ENCODE assay signal across 10 cellular contexts in the genomic region with DNA sequence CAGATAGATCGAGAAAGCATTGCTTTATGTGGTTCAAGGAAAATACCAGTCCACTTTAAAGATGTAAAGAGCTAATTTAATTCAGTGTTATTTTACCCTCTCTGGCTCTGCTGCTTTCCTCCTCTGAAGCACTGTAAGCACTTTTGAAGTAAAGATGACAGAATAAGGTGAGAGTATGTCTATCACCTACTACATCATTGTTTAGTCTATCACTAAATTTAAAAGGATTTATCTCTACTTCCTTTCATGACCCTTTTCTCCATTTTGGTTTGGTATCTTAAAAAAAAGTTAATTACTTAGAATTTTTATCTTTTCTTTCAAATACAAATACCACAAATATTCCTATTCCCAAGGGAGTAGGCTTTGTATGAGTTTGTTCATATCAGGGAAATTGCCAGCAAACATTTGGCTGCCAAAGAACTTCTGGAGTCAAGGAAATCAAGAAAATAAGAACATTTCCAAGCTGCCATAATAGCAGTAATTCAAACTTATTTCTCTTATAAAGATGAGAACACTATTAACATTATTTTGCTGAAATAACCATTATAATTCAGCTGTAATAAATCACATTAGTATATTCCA.
DNase-seq lines count a peak whose midpoint lies in the region; FAIRE-seq lines count a peak whose summit lies in the region.
"Had no signal": no experiment of that assay in that cellular context is flagged by ENCODE, and none has a peak within 500 bp of the region (broad histone marks: within the 10 kb centered on the region; RNA-seq: fewer than 3 reads in every experiment).

No MANE protein-coding gene starts in this region.

- no peak overlapping the region for H2BK12ac ChIP-seq in trophoblast cell (ENCODE audit: low read length)

- H3K79me2 ChIP-seq in trophoblast cell (ENCODE audit: control insufficient read depth, insufficient read depth, low read length, poor library complexity), result peaks cover 1% of the 10 kb centered on the region

- no peak overlapping the region for H4K12ac ChIP-seq in trophoblast cell (ENCODE audit: low read depth, low read length)

- H3K4me3 ChIP-seq in SJCRH30, result peak overlapping the region; percentile 20
- peak overlapping the region; percentile 22 for H3K4me3 ChIP-seq in skeletal muscle satellite cell (ENCODE audit: low read length)
- H3K4me3 ChIP-seq in trophoblast cell (ENCODE audit: low read depth, low read length), result no peak overlapping the region

- no peak overlapping the region for H4K8ac ChIP-seq in trophoblast cell (ENCODE audit: low read depth, low read length)

- H3K27me3 ChIP-seq in SJCRH30, result no peaks in the 10 kb centered on the region
- H3K27me3 ChIP-seq in skeletal muscle satellite cell (ENCODE audit: control insufficient read depth, insufficient read depth, low read length), result no peaks in the 10 kb centered on the region
- no peaks in the 10 kb centered on the region for H3K27me3 ChIP-seq in trophoblast cell (ENCODE audit: insufficient read depth, low read length)

- H3K4ac ChIP-seq in trophoblast cell (ENCODE audit: low read depth, low read length), result no peak overlapping the region

- no peak overlapping the region for H3K14ac ChIP-seq in trophoblast cell (ENCODE audit: low read length)

- DNase-seq in GM04503 (ENCODE audit: low read depth), result peak; percentile 65
- peak in 1 of 2 experiments; percentile 50 for DNase-seq in SJCRH30
- DNase-seq in fibroblast of peridontal ligament (ENCODE audit: extremely low read depth), result peak; percentile 95
- DNase-seq in trophoblast cell, result no peak
- no peak for DNase-seq in urothelium cell line (ENCODE audit: low spot score)
- no peak for DNase-seq in glomerular visceral epithelial cell (ENCODE audit: extremely low spot score)
- no peak for DNase-seq in NCI-H1048 (lab: John Stamatoyannopoulos, UW)
- DNase-seq: activated CD4-positive, alpha-beta T cell treated with anti-CD3 and anti-CD28 coated beads, Interleukin-2, amount 50 U/mL, for 48 hours; stimulated activated CD4-positive, alpha-beta T cell treated with anti-CD3 and anti-CD28 coated beads, Interleukin-2, amount 100 ng/mL, for 48 hours had no signal

- H3K4me1 ChIP-seq in SJCRH30, result peaks cover 47% of the 10 kb centered on the region
- peaks cover 48% of the 10 kb centered on the region for H3K4me1 ChIP-seq in skeletal muscle satellite cell (ENCODE audit: control insufficient read depth, insufficient read depth, low read length)
- peaks cover 0 to 11% of the 10 kb centered on the region in 2 experiments for H3K4me1 ChIP-seq in trophoblast cell (ENCODE audit: control insufficient read depth in 1 of 2, insufficient read depth in 2 of 2, low read length in 2 of 2)

- no peak overlapping the region for H2AFZ ChIP-seq in trophoblast cell (ENCODE audit: insufficient read depth, low read length, poor library complexity)

- WGBS in trophoblast cell (ENCODE audit: extremely low coverage, insufficient coverage, insufficient read length), result no CpG with 5 or more reads among the region's 1 CpG

- no peak for FAIRE-seq in urothelium cell line (lab: Jason Lieb, UNC)

- no peak overlapping the region for H3K18ac ChIP-seq in trophoblast cell (ENCODE audit: low read length)

- H3K4me2 ChIP-seq in skeletal muscle satellite cell (ENCODE audit: low read length) (peak overlapping the region; percentile 71), trophoblast cell (ENCODE audit: low read length) (no peak overlapping the region)

- peaks cover 10% of the 10 kb centered on the region for H3K79me1 ChIP-seq in trophoblast cell (ENCODE audit: low read length)

- H3K23ac ChIP-seq in trophoblast cell (ENCODE audit: low read length), result no peak overlapping the region

- H4K91ac ChIP-seq in trophoblast cell (ENCODE audit: low read depth, low read length), result no peak overlapping the region

- H3K9ac ChIP-seq in skeletal muscle satellite cell (ENCODE audit: low read depth, low read length) (peak overlapping the region; percentile 22), trophoblast cell (ENCODE audit: low read length) (no peak overlapping the region)

- H3K27ac ChIP-seq in SJCRH30, result peak overlapping the region; percentile 86
- H3K27ac ChIP-seq in trophoblast cell (ENCODE audit: low read depth, low read length), result no peak overlapping the region

- H3K36me3 ChIP-seq in SJCRH30 (no peaks in the 10 kb centered on the region), skeletal muscle satellite cell (ENCODE audit: insufficient read depth, low read length) (no peaks in the 10 kb centered on the region), trophoblast cell (ENCODE audit: control insufficient read depth in 1 of 2, insufficient read depth in 2 of 2, low read length in 2 of 2) (no peaks in the 10 kb centered on the region)

- H3K9me3 ChIP-seq in SJCRH30 (replicated peaks), result no peaks in the 10 kb centered on the region
- H3K9me3 ChIP-seq in skeletal muscle satellite cell (replicated peaks; ENCODE audit: low read length), result no peaks in the 10 kb centered on the region
- H3K9me3 ChIP-seq in trophoblast cell (ENCODE audit: insufficient read depth, low read depth, low read length), result no peaks in the 10 kb centered on the region

- no peak overlapping the region for H2BK5ac ChIP-seq in trophoblast cell (ENCODE audit: low read depth, low read length, poor library complexity)

- no peak overlapping the region for H2AK5ac ChIP-seq in trophoblast cell (ENCODE audit: low read length)

- no peak overlapping the region for H2BK120ac ChIP-seq in trophoblast cell (ENCODE audit: insufficient read depth, low read length, poor library complexity)

Comparison
In these comparisons a context has a peak if more than half of its experiments do, and no peak if none do; other contexts are left out.
1. DNase-seq: peak in GM04503 (single experiment) and fibroblast of peridontal ligament (single experiment); none in trophoblast cell (0 of 2), urothelium cell line (single experiment), glomerular visceral epithelial cell (single experiment) and NCI-H1048 (single experiment).